Comparison of ENCODE assay signal across 25 cellular contexts in the genomic region with DNA sequence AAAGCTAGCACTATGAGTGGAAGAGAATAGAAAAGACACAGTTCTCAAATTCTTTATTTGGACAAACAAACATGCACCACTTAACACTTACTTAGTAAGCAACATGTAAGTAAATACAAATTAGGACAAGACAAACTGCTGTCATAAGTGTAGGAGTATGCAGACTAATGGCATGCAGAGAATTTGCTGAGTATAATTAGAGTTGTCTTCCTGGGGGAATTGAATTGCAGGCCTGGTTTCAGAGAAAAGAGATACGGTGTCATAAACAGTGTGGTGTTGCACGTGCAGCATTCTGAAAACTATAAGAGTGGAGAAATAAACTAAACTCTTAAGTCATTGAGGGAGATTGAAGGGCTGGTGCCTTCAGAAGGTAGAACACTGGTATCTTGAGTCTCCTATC.
"Had no signal": no experiment of that assay in that cellular context is flagged by ENCODE, and none has a peak within 500 bp of the region (broad histone marks: within the 10 kb centered on the region; RNA-seq: fewer than 3 reads in every experiment).

No MANE protein-coding gene starts in this region.

- H3K9ac ChIP-seq: SK-N-SH had no signal

- H3K4me1 Mint-ChIP-seq: activated CD4-positive, alpha-beta memory T cell treated with anti-CD3 and anti-CD28 coated beads, Interleukin-2, amount 10 ng/mL, durations not matched to agents 7 days and 5 days; activated CD8-positive, alpha-beta memory T cell treated with anti-CD3 and anti-CD28 coated beads, Interleukin-2, amount 10 ng/mL, durations not matched to agents 7 days and 5 days; activated naive CD4-positive, alpha-beta T cell treated with anti-CD3 and anti-CD28 coated beads, Interleukin-2, amount 10 ng/mL, durations not matched to agents 7 days and 5 days; activated naive CD8-positive, alpha-beta T cell treated with anti-CD3 and anti-CD28 coated beads, Interleukin-2, amount 50 U/mL, for 24 hours had no signal

- DNase-seq: activated CD4-positive, alpha-beta memory T cell treated with anti-CD3 and anti-CD28 coated beads, Interleukin-2, amount 10 ng/mL, durations not matched to agents 7 days and 5 days; activated CD4-positive, alpha-beta T cell treated with anti-CD3 and anti-CD28 coated beads for 4 hours; activated CD8-positive, alpha-beta memory T cell treated with anti-CD3 and anti-CD28 coated beads for 24 hours; activated CD8-positive, alpha-beta memory T cell treated with anti-CD3 and anti-CD28 coated beads, Interleukin-2, amount 10 ng/mL, durations not matched to agents 7 days and 5 days; activated CD8-positive, alpha-beta memory T cell treated with anti-CD3 and anti-CD28 coated beads, Interleukin-2, amount 50 U/mL, for 48 hours; activated effector memory CD4-positive, alpha-beta T cell treated with Interleukin-2 at 50 U/mL for 16 hours; activated naive CD4-positive, alpha-beta T cell treated with anti-CD3 and anti-CD28 coated beads, Interleukin-2, amount 10 ng/mL, durations not matched to agents 7 days and 5 days; activated naive CD8-positive, alpha-beta T cell treated with anti-CD3 and anti-CD28 coated beads, Interleukin-2, amount 50 U/mL, for 24 hours; activated T-cell treated with anti-CD3 and anti-CD28 coated beads, Interleukin-2, amount 50 U/mL, for 48 hours; anterior cingulate cortex; caudate nucleus; NCI-H1092 treated with DMSO at 0.1 percent for 48 hours; NCI-H1417 treated with DMSO at 0.1 percent for 48 hours; NCI-H1930; NCI-H2081 treated with DMSO at 0.1 percent for 48 hours; NCI-H226; NCI-H524 treated with DMSO at 0.1 percent for 48 hours; SHP77; SJCRH30; SK-N-SH had no signal

- H3K27ac Mint-ChIP-seq: activated CD4-positive, alpha-beta memory T cell treated with anti-CD3 and anti-CD28 coated beads, Interleukin-2, amount 10 ng/mL, durations not matched to agents 7 days and 5 days; activated CD8-positive, alpha-beta memory T cell treated with anti-CD3 and anti-CD28 coated beads, Interleukin-2, amount 10 ng/mL, durations not matched to agents 7 days and 5 days; activated naive CD4-positive, alpha-beta T cell treated with anti-CD3 and anti-CD28 coated beads, Interleukin-2, amount 10 ng/mL, durations not matched to agents 7 days and 5 days; activated naive CD8-positive, alpha-beta T cell; activated naive CD8-positive, alpha-beta T cell treated with anti-CD3 and anti-CD28 coated beads, Interleukin-2, amount 50 U/mL, for 24 hours; brain; T-helper 1 cell treated with Interleukin-12 subunit alpha and Interleukin-12 subunit beta and Interleukin-4 antibody, amounts not matched to agents 30 μg/mL and 1 μg/mL, for 36 hours; T-helper 2 cell treated with Interferon-gamma antibody and Interleukin-4, amounts not matched to agents 5 μg/mL and 100 μg/mL, for 36 hours had no signal

- H3K9me3 ChIP-seq: SK-N-SH had no signal

- H3K4me3 ChIP-seq: SJCRH30 had no signal

- H3K27me3 ChIP-seq: SJCRH30 had no signal

- H3K27me3 Mint-ChIP-seq: activated CD4-positive, alpha-beta memory T cell treated with anti-CD3 and anti-CD28 coated beads, Interleukin-2, amount 10 ng/mL, durations not matched to agents 7 days and 5 days; activated CD8-positive, alpha-beta memory T cell treated with anti-CD3 and anti-CD28 coated beads, Interleukin-2, amount 10 ng/mL, durations not matched to agents 7 days and 5 days; activated naive CD4-positive, alpha-beta T cell treated with anti-CD3 and anti-CD28 coated beads, Interleukin-2, amount 10 ng/mL, durations not matched to agents 7 days and 5 days; activated naive CD8-positive, alpha-beta T cell; activated naive CD8-positive, alpha-beta T cell treated with anti-CD3 and anti-CD28 coated beads, Interleukin-2, amount 50 U/mL, for 24 hours had no signal

- H3K4me3 Mint-ChIP-seq: activated CD4-positive, alpha-beta memory T cell treated with anti-CD3 and anti-CD28 coated beads, Interleukin-2, amount 10 ng/mL, durations not matched to agents 7 days and 5 days; activated CD8-positive, alpha-beta memory T cell treated with anti-CD3 and anti-CD28 coated beads, Interleukin-2, amount 10 ng/mL, durations not matched to agents 7 days and 5 days; activated naive CD4-positive, alpha-beta T cell treated with anti-CD3 and anti-CD28 coated beads, Interleukin-2, amount 10 ng/mL, durations not matched to agents 7 days and 5 days; activated naive CD8-positive, alpha-beta T cell; activated naive CD8-positive, alpha-beta T cell treated with anti-CD3 and anti-CD28 coated beads, Interleukin-2, amount 50 U/mL, for 24 hours; brain; T-helper 1 cell treated with Interleukin-12 subunit alpha and Interleukin-12 subunit beta and Interleukin-4 antibody, amounts not matched to agents 30 μg/mL and 1 μg/mL, for 36 hours; T-helper 2 cell treated with Interferon-gamma antibody and Interleukin-4, amounts not matched to agents 5 μg/mL and 100 μg/mL, for 36 hours had no signal

- H3K9me3 Mint-ChIP-seq: activated CD4-positive, alpha-beta memory T cell treated with anti-CD3 and anti-CD28 coated beads, Interleukin-2, amount 10 ng/mL, durations not matched to agents 7 days and 5 days; T-helper 1 cell treated with Interleukin-12 subunit alpha and Interleukin-12 subunit beta and Interleukin-4 antibody, amounts not matched to agents 30 μg/mL and 1 μg/mL, for 36 hours had no signal

- ATAC-seq: activated CD8-positive, alpha-beta memory T cell treated with anti-CD3 and anti-CD28 coated beads, Interleukin-2, amount 10 ng/mL, durations not matched to agents 7 days and 5 days; activated naive CD8-positive, alpha-beta T cell treated with anti-CD3 and anti-CD28 coated beads, Interleukin-2, amount 50 U/mL, for 24 hours; Panc1 had no signal

- H3K4me1 ChIP-seq: SJCRH30 had no signal

- H3K4me2 ChIP-seq: SK-N-SH had no signal

- H3K36me3 ChIP-seq: SJCRH30 had no signal

- H3K27ac ChIP-seq: SJCRH30 had no signal

- H3K36me3 Mint-ChIP-seq: activated CD8-positive, alpha-beta memory T cell treated with anti-CD3 and anti-CD28 coated beads, Interleukin-2, amount 10 ng/mL, durations not matched to agents 7 days and 5 days; activated naive CD4-positive, alpha-beta T cell treated with anti-CD3 and anti-CD28 coated beads, Interleukin-2, amount 10 ng/mL, durations not matched to agents 7 days and 5 days; activated naive CD8-positive, alpha-beta T cell had no signal
